Comparison of ENCODE assay signal across 1 cellular context in genomic region chr11:2691991-2692841, GRCh38.
TF ChIP-seq lines count a peak whose summit lies in the region.

No MANE protein-coding gene starts in this region.

TF ChIP-seq in K562, 482 proteins besides CTCF, POLR2A, EP300 and RAD21 (continued from another document):
- TF ChIP-seq CHD7 (IDR thresholded peaks at IDR 0.05; ENCODE audit: low read depth, low read length): no peak
- TF ChIP-seq GMEB1 (CRISPR knock-in tag; IDR thresholded peaks at IDR 0.05): no peak
- TF ChIP-seq ID3 (CRISPR knock-in tag; IDR thresholded peaks at IDR 0.05): no peak
- TF ChIP-seq ID3 (tag; IDR thresholded peaks at IDR 0.05): no peak
- no peak for TF ChIP-seq HDGF (IDR thresholded peaks at IDR 0.05)
- no peak for TF ChIP-seq MTA1 (IDR thresholded peaks at IDR 0.05; ENCODE audit: borderline replicate concordance)
